In the genomic region with DNA sequence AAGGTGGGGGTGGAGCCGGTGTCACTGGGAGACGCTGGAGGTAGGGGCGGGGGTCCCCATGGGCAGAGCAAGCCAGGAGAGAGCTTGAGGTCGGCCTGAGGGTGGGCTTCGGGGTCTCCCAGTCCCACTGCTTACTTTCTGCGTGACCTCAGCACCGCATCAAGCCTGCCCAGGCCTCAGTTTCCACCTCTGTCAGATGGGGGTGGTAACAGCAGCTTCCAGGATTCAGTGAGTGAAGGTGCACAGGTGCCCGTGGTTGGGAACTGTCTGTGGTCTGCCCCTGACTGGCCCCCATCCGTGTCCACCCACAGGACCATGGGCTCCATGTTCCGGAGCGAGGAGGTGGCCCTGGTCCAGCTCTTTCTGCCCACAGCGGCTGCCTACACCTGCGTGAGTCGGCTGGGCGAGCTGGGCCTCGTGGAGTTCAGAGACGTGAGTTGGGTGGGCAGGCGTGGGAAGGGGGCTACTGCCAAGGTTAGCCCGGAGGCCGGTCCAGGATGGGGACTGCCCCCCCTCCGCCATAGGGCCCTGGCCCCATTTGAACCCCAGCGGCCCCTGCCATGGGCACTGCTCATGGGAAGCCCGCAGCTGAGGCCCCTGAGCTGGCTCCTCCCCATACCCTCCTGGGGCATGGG, we compare ENCODE assay signal across 9 cellular contexts. TPM values are rescaled to one million over a fixed set of nuclear protein-coding genes. Genes with fewer than 3 reads are reported as not detected.
DNase-seq lines count a peak whose midpoint lies in the region; ATAC-seq and TF ChIP-seq lines count a peak whose summit lies in the region.
"Had no signal": no experiment of that assay in that cellular context is flagged by ENCODE, and none has a peak within 500 bp of the region (broad histone marks: within the 10 kb centered on the region; RNA-seq: fewer than 3 reads in every experiment).

No MANE protein-coding gene starts in this region.

- no peak for TF ChIP-seq POLR2A in adrenal gland (IDR thresholded peaks at IDR 0.05)

- H3K27me3 Mint-ChIP-seq in activated naive CD4-positive, alpha-beta T cell treated with anti-CD3 and anti-CD28 coated beads for 36 hours (ENCODE audit: low read depth) = no peaks in the 10 kb centered on the region

- peak overlapping the region; percentile 88 for H3K27ac Mint-ChIP-seq in activated naive CD4-positive, alpha-beta T cell treated with anti-CD3 and anti-CD28 coated beads for 36 hours

- H3K4me3 Mint-ChIP-seq in activated naive CD4-positive, alpha-beta T cell treated with anti-CD3 and anti-CD28 coated beads for 36 hours = peak overlapping the region; percentile 86

- H3K4me3 ChIP-seq in adrenal gland = peak overlapping the region in 3 of 4 donors; percentile 33 to 95 (median 60)
- peak overlapping the region; percentile 45 for H3K4me3 ChIP-seq in lung
- H3K4me3 ChIP-seq in upper lobe of right lung = peak overlapping the region; percentile 98

- DNase-seq in activated naive CD4-positive, alpha-beta T cell treated with anti-CD3 and anti-CD28 coated beads for 36 hours = no peak
- DNase-seq in activated naive CD4-positive, alpha-beta T cell treated with anti-CD3 and anti-CD28 coated beads, Interleukin-2, amount 50 U/mL, for 16 hours = no peak
- peak in 3 of 7 donors; percentile 32 to 46 (median 37) for DNase-seq in adrenal gland
- no peak for DNase-seq in lung (ENCODE audit: low spot score)
- peak; percentile 65 for DNase-seq in upper lobe of right lung
- no peak for DNase-seq in stimulated activated CD4-positive, alpha-beta T cell treated with anti-CD3 and anti-CD28 coated beads, Interleukin-12 subunit alpha, Interleukin-12 subunit beta, amount 100 ng/mL, for 4 hours
- DNase-seq in DMS 273 (lab: John Stamatoyannopoulos, UW; ENCODE audit: unreplicated experiment) = no peak
- DNase-seq in KBM-7 = no peak
- DNase-seq: retina had no signal

- intact Hi-C loops in activated naive CD4-positive, alpha-beta T cell treated with anti-CD3 and anti-CD28 coated beads for 36 hours (cut with micrococcal nuclease) = loop anchor here (1.0 to 5.0 kb wide), 2 partner anchors 34 to 80 kb away; partner anchors contain the start of gene CHKA
- intact Hi-C loops in adrenal gland (cut with DNase I) = loop anchor here in 1 of 2 donors (10.0 kb wide), 1 partner anchor 164 kb away; no protein-coding TSS in a partner anchor
- intact Hi-C loops in upper lobe of right lung (cut with DNase I) = no loop called here

- ATAC-seq in lung (ENCODE audit: insufficient read depth, low FRiP score) (no peak), upper lobe of right lung (no peak)

- no peaks in the 10 kb centered on the region for H3K9me3 ChIP-seq in adrenal gland (replicated peaks in 1 of 3)
- H3K9me3 ChIP-seq in lung (ENCODE audit: control insufficient read depth in 2 of 2, insufficient read depth in 1 of 2, low read length in 1 of 2) = no peaks in the 10 kb centered on the region
- H3K9me3 ChIP-seq in upper lobe of right lung = no peaks in the 10 kb centered on the region

- peaks cover 6% of the 10 kb centered on the region for H3K36me3 Mint-ChIP-seq in activated naive CD4-positive, alpha-beta T cell treated with anti-CD3 and anti-CD28 coated beads for 36 hours (ENCODE audit: low read depth)

- H3K9me3 Mint-ChIP-seq in activated naive CD4-positive, alpha-beta T cell treated with anti-CD3 and anti-CD28 coated beads for 36 hours = no peaks in the 10 kb centered on the region

- H3K27ac ChIP-seq in adrenal gland (peak overlapping the region; percentile 78 to 97 (median 92)), lung (ENCODE audit: low read depth in 1 of 2, low read length in 1 of 2) (peak overlapping the region in 1 of 2 donors; percentile 95), upper lobe of right lung (peak overlapping the region; percentile 94)

- no peak for TF ChIP-seq CTCF in adrenal gland (IDR thresholded peaks at IDR 0.05)
- TF ChIP-seq CTCF in lung (IDR thresholded peaks at IDR 0.05; ENCODE audit: control extremely low read depth, extremely low read depth) = no peak
- TF ChIP-seq CTCF in upper lobe of right lung (IDR thresholded peaks at IDR 0.05) = no peak

- H3K4me1 ChIP-seq in adrenal gland (replicated peaks in 1 of 2) (peaks cover 51 to 69% of the 10 kb centered on the region in 2 donors), lung (ENCODE audit: control insufficient read depth in 2 of 2, insufficient read depth in 2 of 2, low read length in 2 of 2) (peaks cover 4 to 27% of the 10 kb centered on the region in 2 donors), upper lobe of right lung (peaks cover 44% of the 10 kb centered on the region)

- WGBS in adrenal gland, 4 donors = 17 to 67% (median 60%) methylated on average over 6 to 23 of the region's 23 CpGs
- WGBS in lung, 2 donors = 77 to 82% methylated on average over 22 to 23 of the region's 23 CpGs

- H3K36me3 ChIP-seq in adrenal gland (replicated peaks in 1 of 2) (peaks cover 0 to 45% of the 10 kb centered on the region in 2 donors), lung (ENCODE audit: control insufficient read depth in 2 of 2, insufficient read depth in 2 of 2, low read length in 2 of 2) (peaks cover 0 to 38% of the 10 kb centered on the region in 2 donors), upper lobe of right lung (peaks cover 34% of the 10 kb centered on the region)

- in situ Hi-C loops in KBM-7 (cut with MboI; ENCODE audit: low pct_unique_long_range_greater_than_20kb, low sequenced_read_pairs) = no loop called here

- H3K4me1 Mint-ChIP-seq in activated naive CD4-positive, alpha-beta T cell treated with anti-CD3 and anti-CD28 coated beads for 36 hours (ENCODE audit: low read depth) = peaks cover 24% of the 10 kb centered on the region

- CTCF ChIA-PET in activated naive CD4-positive, alpha-beta T cell treated with anti-CD3 and anti-CD28 coated beads for 36 hours (lab: Charles Lee) = interaction anchor here (0.6 to 0.9 kb wide), 2 partner anchors 37 to 59 kb away, joined by 3 read pairs; no protein-coding TSS in a partner anchor

- H3K27me3 ChIP-seq in adrenal gland (no peaks in the 10 kb centered on the region), lung (ENCODE audit: control insufficient read depth, insufficient read depth) (no peaks in the 10 kb centered on the region), upper lobe of right lung (no peaks in the 10 kb centered on the region)

RNA-seq across cellular contexts. Expression of gene TCIRG1, which starts 2.2 kb away (rescaled TPM):
- 100 to 1,000 TPM; 137 to 141 TPM for total RNA-seq in activated naive CD4-positive, alpha-beta T cell treated with anti-CD3 and anti-CD28 coated beads for 36 hours
- 100 to 1,000 TPM; 112 to 384 (median 258) TPM for total RNA-seq in adrenal gland
- 1,000 to 10,000 TPM in 1 of 3 donors, 100 to 1,000 TPM in 1, 10 to 100 TPM in 1; 28.4 to 1,150 (median 823) TPM for polyA plus RNA-seq in adrenal gland
- total RNA-seq in lung = 100 to 1,000 TPM in 1 of 2 donors, 10 to 100 TPM in 1; 70.2 to 322 TPM
- polyA plus RNA-seq in lung = 100 to 1,000 TPM; 244 to 438 TPM
- 216 TPM for total RNA-seq in upper lobe of right lung

RNA-seq across cellular contexts. Expression of gene NDUFS8, which starts 10.6 kb away (rescaled TPM):
- total RNA-seq in activated naive CD4-positive, alpha-beta T cell treated with anti-CD3 and anti-CD28 coated beads for 36 hours = 100 to 1,000 TPM; 142 to 162 TPM
- total RNA-seq in adrenal gland = 1,000 to 10,000 TPM in 1 of 8 donors, 100 to 1,000 TPM in 7; 425 to 1,037 (median 520) TPM
- polyA plus RNA-seq in adrenal gland = 100 to 1,000 TPM; 199 to 814 (median 571) TPM
- 100 to 1,000 TPM in 1 of 2 donors, 10 to 100 TPM in 1; 57.8 to 151 TPM for total RNA-seq in lung
- 100 to 1,000 TPM; 139 to 180 TPM for polyA plus RNA-seq in lung
- total RNA-seq in upper lobe of right lung = 118 TPM

RNA-seq across cellular contexts. Expression of gene ALDH3B1, which starts 30.9 kb away (rescaled TPM):
- total RNA-seq in activated naive CD4-positive, alpha-beta T cell treated with anti-CD3 and anti-CD28 coated beads for 36 hours = not detected
- total RNA-seq in adrenal gland (10 to 100 TPM; 38.7 to 70.3 (median 59.0) TPM), lung (100 to 1,000 TPM in 1 of 2 donors, 10 to 100 TPM in 1; 45.6 to 165 TPM), upper lobe of right lung (95.9 TPM)
- polyA plus RNA-seq in adrenal gland (10 to 100 TPM; 24.4 to 35.4 (median 26.9) TPM), lung (100 to 1,000 TPM in 1 of 2 donors, 10 to 100 TPM in 1; 73.9 to 107 TPM)

RNA-seq across cellular contexts. Expression of gene UNC93B1, which starts 37.2 kb away (rescaled TPM):
- 10 to 100 TPM; 18.4 to 19.0 TPM for total RNA-seq in activated naive CD4-positive, alpha-beta T cell treated with anti-CD3 and anti-CD28 coated beads for 36 hours
- total RNA-seq in adrenal gland (10 to 100 TPM; 23.1 to 81.2 (median 60.0) TPM), lung (100 to 1,000 TPM in 1 of 2 donors, 10 to 100 TPM in 1; 44.3 to 124 TPM), upper lobe of right lung (79.5 TPM)
- polyA plus RNA-seq in adrenal gland (10 to 100 TPM; 10.3 to 57.7 (median 57.0) TPM), lung (100 to 1,000 TPM in 1 of 2 donors, 10 to 100 TPM in 1; 71.6 to 104 TPM)

Comparison
In these comparisons a context has a peak if more than half of its experiments do, and no peak if none do; other contexts are left out.
1. H3K4me3 ChIP-seq: peak in every context shown above with its lines; median percentile 98 in upper lobe of right lung; 60 in adrenal gland; 45 in lung.
2. RNA of gene ALDH3B1, which starts 30.9 kb away (total RNA-seq): 45.6 to 165 TPM in lung, 95.9 TPM in upper lobe of right lung (single experiment) and 38.7 to 70.3 TPM in adrenal gland; not detected in activated naive CD4-positive, alpha-beta T cell treated with anti-CD3 and anti-CD28 coated beads for 36 hours; every median in the first group is over 10 times any median in the second.